ENCODE assay signal across 8 cellular contexts in genomic region chr7:140625908-140626868, GRCh38. TPM values are rescaled to one million over a fixed set of nuclear protein-coding genes. Genes with fewer than 3 reads are reported as not detected.
DNase-seq lines count a peak whose midpoint lies in the region; ATAC-seq and TF ChIP-seq lines count a peak whose summit lies in the region.

No MANE protein-coding gene starts in this region.

- peak overlapping the region; percentile 79 for H3K27ac ChIP-seq in SJCRH30

- no peaks in the 10 kb centered on the region for H3K9me3 ChIP-seq in SJCRH30 (replicated peaks)

- peak overlapping the region; percentile 99 for H3K27ac Mint-ChIP-seq in osteocyte (ENCODE audit: unreplicated experiment)

- no peaks in the 10 kb centered on the region for H3K27me3 ChIP-seq in SJCRH30

- no peak overlapping the region for H3K4me3 ChIP-seq in SJCRH30

- H3K27me3 Mint-ChIP-seq in osteocyte (ENCODE audit: unreplicated experiment): no peaks in the 10 kb centered on the region

- TF ChIP-seq CTCF in osteocyte (IDR thresholded peaks at IDR 0.05): no peak

- peaks cover 74% of the 10 kb centered on the region for H3K4me1 Mint-ChIP-seq in osteocyte (ENCODE audit: unreplicated experiment)

- DNase-seq in GOT3 (lab: John Stamatoyannopoulos, UW) (peak; percentile 55), SJCRH30 (peak; percentile 98 to 99), foreskin melanocyte (peak; percentile 84), osteocyte (ENCODE audit: extremely low spot score, unreplicated experiment) (peak; percentile 95)
- DNase-seq in activated CD8-positive, alpha-beta memory T cell treated with anti-CD3 and anti-CD28 coated beads for 24 hours: no peak
- DNase-seq in stimulated activated naive CD4-positive, alpha-beta T cell (lab: John Stamatoyannopoulos, UW): no peak

- ATAC-seq in HG03039 (IDR thresholded peaks at IDR 0.05; ENCODE audit: unreplicated experiment) (no peak), GM19023 (IDR thresholded peaks at IDR 0.05; ENCODE audit: unreplicated experiment) (no peak)

- H3K36me3 ChIP-seq in SJCRH30: no peaks in the 10 kb centered on the region

- H3K36me3 Mint-ChIP-seq in osteocyte (ENCODE audit: unreplicated experiment): peaks cover 3% of the 10 kb centered on the region

- no peaks in the 10 kb centered on the region for H3K9me3 Mint-ChIP-seq in osteocyte (ENCODE audit: unreplicated experiment)

- H3K4me3 Mint-ChIP-seq in osteocyte (ENCODE audit: unreplicated experiment): peak overlapping the region; percentile 50

- H3K4me1 ChIP-seq in SJCRH30: peaks cover 18% of the 10 kb centered on the region

RNA-seq across cellular contexts. Expression of gene DENND2A, which starts 14.4 kb away (rescaled TPM):
- total RNA-seq in SJCRH30 (2014; rRNA removed; shearing (Covaris generic)): 9.2 and 10.7 TPM in 2 replicates
- total RNA-seq in osteocyte: 53.3 and 56.6 TPM in 2 replicates

RNA-seq across cellular contexts. Expression of gene ADCK2, which starts 46.6 kb away (rescaled TPM):
- 16.1 and 17.3 TPM in 2 replicates for total RNA-seq in SJCRH30 (2014; rRNA removed; shearing (Covaris generic))
- 25.7 and 26.1 TPM in 2 replicates for total RNA-seq in osteocyte

Comparison
In these comparisons a context has a peak if more than half of its experiments do, and no peak if none do; other contexts are left out.
1. DNase-seq: peak in GOT3 (single experiment), SJCRH30 (2 of 2), foreskin melanocyte (single experiment) and osteocyte (single experiment); none in activated CD8-positive, alpha-beta memory T cell treated with anti-CD3 and anti-CD28 coated beads for 24 hours (single experiment) and stimulated activated naive CD4-positive, alpha-beta T cell (0 of 6).